10 cellular contexts compared by ENCODE assay signal in genomic region chr9:89814340-89815040, GRCh38.
DNase-seq lines count a peak whose midpoint lies in the region; ATAC-seq and TF ChIP-seq lines count a peak whose summit lies in the region.
"Had no signal": no experiment of that assay in that cellular context is flagged by ENCODE, and none has a peak within 500 bp of the region (broad histone marks: within the 10 kb centered on the region; RNA-seq: fewer than 3 reads in every experiment).

No MANE protein-coding gene starts in this region.

- H3K4me1 ChIP-seq in BLaER1 (peaks cover 29% of the 10 kb centered on the region), HEK293 (ENCODE audit: control insufficient read depth, insufficient read depth, low read length) (no peaks in the 10 kb centered on the region), esophagus muscularis mucosa (peaks cover 0 to 30% (median 7%) of the 10 kb centered on the region in 4 donors)

- CTCF ChIA-PET in HEK293 (lab: Yijun Ruan, JAX), result interaction anchor here (0.6 to 2.3 kb wide), 6 partner anchors 10 to 285 kb away, joined by 3 to 4 read pairs (median 3); no protein-coding TSS in a partner anchor
- CTCF ChIA-PET in activated B cell treated with CpG ODN at 0.5 μM for 24 hours (lab: Charles Lee), result no interaction called here

- TF ChIP-seq EP300 in esophagus muscularis mucosa (IDR thresholded peaks at IDR 0.05), result no peak

- peak overlapping the region; percentile 51 for H3K27ac Mint-ChIP-seq in activated B cell treated with CpG ODN at 0.5 μM for 24 hours
- H3K27ac Mint-ChIP-seq: T-cell had no signal

- H3K27me3 ChIP-seq in BLaER1 (no peaks in the 10 kb centered on the region), esophagus muscularis mucosa (peaks cover 0 to 4% (median 0%) of the 10 kb centered on the region in 4 donors)

- H3K9me3 Mint-ChIP-seq in activated B cell treated with CpG ODN at 0.5 μM for 24 hours, result peaks cover 2% of the 10 kb centered on the region
- H3K9me3 Mint-ChIP-seq: T-cell had no signal

- peaks cover 52% of the 10 kb centered on the region for H3K4me1 Mint-ChIP-seq in activated B cell treated with CpG ODN at 0.5 μM for 24 hours

- ATAC-seq in activated B cell treated with CpG ODN at 0.5 μM for 24 hours (ENCODE audit: low read depth) (no peak), HG02571 (IDR thresholded peaks at IDR 0.05; ENCODE audit: unreplicated experiment) (no peak)
- ATAC-seq: T-cell had no signal

- peak overlapping the region; percentile 49 for H3K4me3 Mint-ChIP-seq in activated B cell treated with CpG ODN at 0.5 μM for 24 hours
- H3K4me3 Mint-ChIP-seq: T-cell had no signal

- peak overlapping the region; percentile 44 for H3K4me2 ChIP-seq in BLaER1

- no peaks in the 10 kb centered on the region for H3K27me3 Mint-ChIP-seq in activated B cell treated with CpG ODN at 0.5 μM for 24 hours

- no peaks in the 10 kb centered on the region for H3K9me3 ChIP-seq in BLaER1
- no peaks in the 10 kb centered on the region for H3K9me3 ChIP-seq in HEK293 (ENCODE audit: control insufficient read depth, insufficient read depth, low read depth, low read length)
- H3K9me3 ChIP-seq in esophagus muscularis mucosa, result no peaks in the 10 kb centered on the region

- TF ChIP-seq CTCF in HEK293 (tag by site-specific recombination; IDR thresholded peaks at IDR 0.05), result peak; percentile 11; the same call in 1 of the 2 replicates
- no peak for TF ChIP-seq CTCF in activated B cell treated with CpG ODN at 0.5 μM for 24 hours (IDR thresholded peaks at IDR 0.05)
- TF ChIP-seq CTCF in esophagus muscularis mucosa (IDR thresholded peaks at IDR 0.05), result no peak

- DNase-seq in activated B cell treated with CpG ODN at 0.5 μM for 24 hours (no peak), medulla oblongata (ENCODE audit: extremely low spot score) (peak; percentile 50), esophagus muscularis mucosa (ENCODE audit: extremely low spot score) (no peak), DMS114 treated with DMSO at 0.1 percent for 48 hours (lab: John Stamatoyannopoulos, UW; ENCODE audit: unreplicated experiment) (no peak)
- DNase-seq in activated naive CD4-positive, alpha-beta T cell treated with Interleukin-2 at 50 U/mL for 16 hours, result no peak
- DNase-seq: Karpas-422, T-cell had no signal

- no peak overlapping the region for H3K4me3 ChIP-seq in BLaER1
- no peak overlapping the region for H3K4me3 ChIP-seq in HEK293 (ENCODE audit: low read depth, low read length)
- H3K4me3 ChIP-seq in esophagus muscularis mucosa, result no peak overlapping the region

- no peak overlapping the region for H3K9ac ChIP-seq in BLaER1

- POLR2A ChIA-PET in HEK293 (lab: Yijun Ruan, JAX) (interaction anchor here (1.1 to 1.5 kb wide), 2 partner anchors 208 to 209 kb away, joined by 3 to 9 read pairs; partner anchors contain the start of gene GADD45G), activated B cell treated with CpG ODN at 0.5 μM for 24 hours (lab: Charles Lee) (interaction anchor here (2.0 to 2.7 kb wide), 2 partner anchors 33 to 113 kb away, joined by 8 to 10 read pairs; no protein-coding TSS in a partner anchor)

- no peak for TF ChIP-seq POLR2A in esophagus muscularis mucosa (IDR thresholded peaks at IDR 0.05; ENCODE audit: low read depth)

- no peaks in the 10 kb centered on the region for H4K20me1 ChIP-seq in BLaER1

- no peaks in the 10 kb centered on the region for H3K36me3 Mint-ChIP-seq in activated B cell treated with CpG ODN at 0.5 μM for 24 hours (ENCODE audit: low read depth)
- H3K36me3 Mint-ChIP-seq: T-cell had no signal

- intact Hi-C loops in activated B cell treated with CpG ODN at 0.5 μM for 24 hours (cut with micrococcal nuclease) (loop anchor here (5.0 to 10.0 kb wide), 3 partner anchors 72 to 210 kb away; no protein-coding TSS in a partner anchor), esophagus muscularis mucosa (cut with DNase I) (no loop called here)

- no peaks in the 10 kb centered on the region for H3K36me3 ChIP-seq in BLaER1
- H3K36me3 ChIP-seq in HEK293 (ENCODE audit: control insufficient read depth in 2 of 2, insufficient read depth in 1 of 2, low read length in 2 of 2), result no peaks in the 10 kb centered on the region
- H3K36me3 ChIP-seq in esophagus muscularis mucosa, result no peaks in the 10 kb centered on the region

- no peak overlapping the region for H3K27ac ChIP-seq in BLaER1
- no peak overlapping the region for H3K27ac ChIP-seq in HEK293 (ENCODE audit: extremely low read depth, low read depth, low read length)
- H3K27ac ChIP-seq in esophagus muscularis mucosa (replicated peaks in 1 of 4), result no peak overlapping the region

- WGBS in esophagus muscularis mucosa, result 40% methylated on average over 9 of the region's 9 CpGs

TF ChIP-seq in HEK293, 187 proteins besides CTCF, POLR2A, EP300 and RAD21 (continues in another document):
- TF ChIP-seq ZNF10 (tag by site-specific recombination; IDR thresholded peaks at IDR 0.05) (no peak), ZIC2 (tag by site-specific recombination; IDR thresholded peaks at IDR 0.05) (no peak), OSR2 (tag by site-specific recombination; IDR thresholded peaks at IDR 0.05) (peak; percentile 73), ZSCAN5A (tag by site-specific recombination; IDR thresholded peaks at IDR 0.05) (no peak), BCL6B (tag by site-specific recombination; IDR thresholded peaks at IDR 0.05) (peak; percentile 91), GLI4 (tag by site-specific recombination; IDR thresholded peaks at IDR 0.05) (no peak), GFI1B (tag by site-specific recombination; IDR thresholded peaks at IDR 0.05) (no peak), ZNF362 (tag by site-specific recombination; IDR thresholded peaks at IDR 0.05) (no peak), FEZF1 (tag by site-specific recombination; IDR thresholded peaks at IDR 0.05) (peak; percentile 90), TRIM28 (IDR thresholded peaks at IDR 0.05; ENCODE audit: borderline replicate concordance, low read length) (peak; percentile 35; the same call in 1 of the 2 replicates), ZBTB49 (tag by site-specific recombination; IDR thresholded peaks at IDR 0.05; ENCODE audit: low read depth) (no peak), ZNF660 (tag by site-specific recombination; IDR thresholded peaks at IDR 0.05) (peak; percentile 69; the same call in 1 of the 2 replicates), ZNF510 (tag by site-specific recombination; IDR thresholded peaks at IDR 0.05; ENCODE audit: insufficient replicate concordance) (no peak), ZNF658 (tag by site-specific recombination; IDR thresholded peaks at IDR 0.05) (no peak), ZNF558 (tag by site-specific recombination; IDR thresholded peaks at IDR 0.05) (no peak), ZBTB20 (tag by site-specific recombination; IDR thresholded peaks at IDR 0.05) (0 out of 2 replicates have a peak, but pooled peaks have one; percentile 16), ZNF248 (tag by site-specific recombination; IDR thresholded peaks at IDR 0.05) (no peak), SCRT1 (tag by site-specific recombination; IDR thresholded peaks at IDR 0.05; ENCODE audit: borderline replicate concordance) (no peak), ZNF138 (tag by site-specific recombination; IDR thresholded peaks at IDR 0.05; ENCODE audit: borderline replicate concordance) (no peak)
